In genomic region chr15:63583027-63583426, GRCh38 we compare ENCODE assay signal across 14 cellular contexts. TPM values are rescaled to one million over a fixed set of nuclear protein-coding genes. Genes with fewer than 3 reads are reported as not detected.
DNase-seq lines count a peak whose midpoint lies in the region; ATAC-seq and TF ChIP-seq lines count a peak whose summit lies in the region.
"Had no signal": no experiment of that assay in that cellular context is flagged by ENCODE, and none has a peak within 500 bp of the region (broad histone marks: within the 10 kb centered on the region; RNA-seq: fewer than 3 reads in every experiment).

No MANE protein-coding gene starts in this region.

- peak; percentile 25 for DNase-seq in NCI-H2171 treated with DMSO at 0.1 percent for 48 hours (lab: John Stamatoyannopoulos, UW)
- no peak for DNase-seq in NCI-H2171 (lab: John Stamatoyannopoulos, UW)
- DNase-seq in HFFc6 = peak; percentile 93
- peak; percentile 92 for DNase-seq in brain microvascular endothelial cell
- no peak for DNase-seq in naive B cell
- DNase-seq in stimulated activated CD4-positive, alpha-beta T cell treated with anti-CD3 and anti-CD28 coated beads, Interleukin-4, amount 100 ng/mL, for 24 hours = no peak
- no peak for DNase-seq in OCI-M1 (lab: John Stamatoyannopoulos, UW)
- DNase-seq: hypothalamus; mucosa of descending colon; NCI-H510A treated with DMSO at 0.1 percent for 48 hours; stimulated activated CD4-positive, alpha-beta T cell treated with anti-CD3 and anti-CD28 coated beads, Interleukin-15, amount 100 ng/mL, for 24 hours; stimulated activated naive CD4-positive, alpha-beta T cell treated with Interleukin-2 at 50 U/mL for 16 hours had no signal

- peak overlapping the region; percentile 2 for H3K27ac ChIP-seq in brain microvascular endothelial cell

- H3K4me1 Mint-ChIP-seq in HFFc6 (ENCODE audit: low read depth) = peaks cover 37% of the 10 kb centered on the region
- H3K4me1 Mint-ChIP-seq in naive B cell = peaks cover 16 to 22% (median 20%) of the 10 kb centered on the region in 3 donors

- H3K27ac Mint-ChIP-seq in HFFc6 (peak overlapping the region; percentile 87), naive B cell (peak overlapping the region in 4 of 6 donors; percentile 54 to 77 (median 72))

- TF ChIP-seq CTCF in HFFc6 (IDR thresholded peaks at IDR 0.05) = no peak
- no peak for TF ChIP-seq CTCF in brain microvascular endothelial cell (IDR thresholded peaks at IDR 0.05; ENCODE audit: low read depth, low read length, missing control alignments)

- H3K9me3 Mint-ChIP-seq in HFFc6 = no peaks in the 10 kb centered on the region
- peaks cover 0 to 2% (median 0%) of the 10 kb centered on the region in 7 donors for H3K9me3 Mint-ChIP-seq in naive B cell

- H3K27me3 ChIP-seq in brain microvascular endothelial cell (replicated peaks) = no peaks in the 10 kb centered on the region

- ATAC-seq in naive B cell (ENCODE audit: low read depth in 2 of 2) (no peak), HG02642 (IDR thresholded peaks at IDR 0.05; ENCODE audit: poor library complexity, unreplicated experiment) (no peak)
- ATAC-seq: HCT116, mucosa of descending colon had no signal

- H3K36me3 Mint-ChIP-seq in HFFc6 (ENCODE audit: low read depth) (peaks cover 31% of the 10 kb centered on the region), naive B cell (peaks cover 16 to 25% of the 10 kb centered on the region in 2 donors)

- no peaks in the 10 kb centered on the region; the same call in 1 of the 2 replicates for H3K27me3 Mint-ChIP-seq in HFFc6 (ENCODE audit: insufficient read depth)
- no peaks in the 10 kb centered on the region for H3K27me3 Mint-ChIP-seq in naive B cell

- H3K4me3 ChIP-seq in brain microvascular endothelial cell (ENCODE audit: low read depth, low read length) = no peak overlapping the region
- H3K4me3 ChIP-seq: mucosa of descending colon had no signal

- in situ Hi-C loops in brain microvascular endothelial cell (cut with HindIII; ENCODE audit: low pct_ligation_motif_present, low sequenced_read_pairs) = no loop called here

- H3K36me3 ChIP-seq in brain microvascular endothelial cell (replicated peaks) = no peaks in the 10 kb centered on the region

- H3K4me3 Mint-ChIP-seq in HFFc6 = no peak overlapping the region
- H3K4me3 Mint-ChIP-seq in naive B cell = no peak overlapping the region

RNA-seq across cellular contexts. Expression of gene FBXL22, which starts 14.2 kb away (rescaled TPM):
- under 1 TPM; 0.20 to 0.57 (median 0.29) TPM for total RNA-seq in HFFc6 (2021; fragmentation: NEBNext Ultra II Directional; extraction: Animal tissue kit (Norgen Biotek cat#: 25700))
- under 1 TPM in 5 of 6 donors, not detected in 1; 0.37 to 0.91 (median 0.48) TPM for polyA plus RNA-seq in naive B cell (ENCODE audit: low read depth in 6 of 6)

Comparison
In these comparisons a context has a peak if more than half of its experiments do, and no peak if none do; other contexts are left out.
1. DNase-seq: peak in NCI-H2171 treated with DMSO at 0.1 percent for 48 hours (single experiment), HFFc6 (single experiment) and brain microvascular endothelial cell (single experiment); none in NCI-H2171 (single experiment), naive B cell (single experiment), stimulated activated CD4-positive, alpha-beta T cell treated with anti-CD3 and anti-CD28 coated beads, Interleukin-4, amount 100 ng/mL, for 24 hours (single experiment) and OCI-M1 (single experiment).